ENCODE assay signal across 10 cellular contexts in genomic region chr9:92100237-92100911, GRCh38. TPM values are rescaled to one million over a fixed set of nuclear protein-coding genes. Genes with fewer than 3 reads are reported as not detected.
A peak's percentile ranks its signal among the peaks of the same experiment; 100 is the strongest.
DNase-seq lines count a peak whose midpoint lies in the region; ATAC-seq and TF ChIP-seq lines count a peak whose summit lies in the region.
"Had no signal": no experiment of that assay in that cellular context is flagged by ENCODE, and none has a peak within 500 bp of the region (broad histone marks: within the 10 kb centered on the region; RNA-seq: fewer than 3 reads in every experiment).

No MANE protein-coding gene starts in this region.

- H4K20me1 ChIP-seq in GM23248 (ENCODE audit: insufficient read depth) = no peaks in the 10 kb centered on the region

- H3K27ac Mint-ChIP-seq in osteocyte (ENCODE audit: unreplicated experiment) = peak overlapping the region; percentile 75
- H3K27ac Mint-ChIP-seq: T-cell had no signal

- H3K27me3 ChIP-seq in GM23248 (replicated peaks; ENCODE audit: insufficient read depth) = no peaks in the 10 kb centered on the region
- H3K27me3 ChIP-seq in Panc1 (ENCODE audit: control insufficient read depth, insufficient read depth, low read length) = no peaks in the 10 kb centered on the region

- H3K4me2 ChIP-seq in GM23248 (ENCODE audit: unreplicated experiment) = peak overlapping the region; percentile 68

- peaks cover 20% of the 10 kb centered on the region for H3F3A ChIP-seq in GM23248 (ENCODE audit: insufficient read depth)

- H3K36me3 Mint-ChIP-seq in osteocyte (ENCODE audit: unreplicated experiment) = peaks cover 38% of the 10 kb centered on the region

- H3K27ac ChIP-seq in GM23248 (peak overlapping the region; percentile 47), Panc1 (ENCODE audit: low read length) (peak overlapping the region; percentile 31; the same call in 1 of the 2 replicates), epithelial cell of prostate (peak overlapping the region; percentile 55)

- peaks cover 73% of the 10 kb centered on the region for H3K79me2 ChIP-seq in GM23248 (ENCODE audit: insufficient read depth)

- CTCF ChIA-PET in Panc1 (lab: Charles Lee) = no interaction called here

- POLR2A ChIA-PET in Panc1 (lab: Charles Lee) = interaction anchor here (0.7 kb wide), 1 partner anchor 806 kb away, joined by 3 read pairs; no protein-coding TSS in a partner anchor

- no TSS peak for BruUV-seq in Panc1 (replicated peaks; lab: Mats Ljungman, UMichigan)

- peaks cover 19% of the 10 kb centered on the region for H3K4me1 ChIP-seq in GM23248 (ENCODE audit: insufficient read depth)
- peaks cover 13% of the 10 kb centered on the region; the same call in 1 of the 2 replicates for H3K4me1 ChIP-seq in Panc1 (ENCODE audit: control insufficient read depth, insufficient read depth, low read length)

- H3K9ac ChIP-seq in GM23248 = no peak overlapping the region

- H3K9me3 ChIP-seq in GM23248 (ENCODE audit: low read depth) (no peaks in the 10 kb centered on the region), Panc1 (ENCODE audit: control insufficient read depth, insufficient read depth, low read depth, low read length) (no peaks in the 10 kb centered on the region)

- H3K36me3 ChIP-seq in GM23248 (ENCODE audit: low read depth) = no peaks in the 10 kb centered on the region
- no peaks in the 10 kb centered on the region for H3K36me3 ChIP-seq in Panc1 (ENCODE audit: control insufficient read depth, insufficient read depth, low read length)

- H3K4me1 Mint-ChIP-seq in osteocyte (ENCODE audit: unreplicated experiment) = peaks cover 17% of the 10 kb centered on the region

- DNase-seq in GM23248 = peak; percentile 83
- peak; percentile 62 for DNase-seq in Panc1 (ENCODE audit: low read depth, low spot score)
- DNase-seq in epithelial cell of prostate (ENCODE audit: low read depth, low spot score) = peak; percentile 34
- DNase-seq in osteocyte (ENCODE audit: extremely low spot score, unreplicated experiment) = no peak
- DNase-seq in NCI-H1436 (lab: John Stamatoyannopoulos, UW) = no peak
- DNase-seq: left ventricle myocardium superior, NCI-H187, T-cell had no signal

- in situ Hi-C loops in GM23248 (cut with MboI) (no loop called here), Panc1 (cut with HindIII; ENCODE audit: low pct_unique_long_range_greater_than_20kb, low sequenced_read_pairs) (no loop called here)

- H2AFZ ChIP-seq in GM23248 = no peak overlapping the region

- ATAC-seq in Panc1 = peak; percentile 93
- ATAC-seq in GM18858 (IDR thresholded peaks at IDR 0.05; ENCODE audit: unreplicated experiment) = no peak
- ATAC-seq in GM21447 (IDR thresholded peaks at IDR 0.05; ENCODE audit: unreplicated experiment) = no peak
- ATAC-seq: left ventricle myocardium superior, T-cell had no signal

- 46 to 47% methylated on average over 5 of the region's 5 CpGs for WGBS in GM23248 (ENCODE audit: low coverage in 1 of 2, low lambda C conversion rate in 2 of 2, missing lambda C conversion rate in 2 of 2), 2 experiments

- no peaks in the 10 kb centered on the region for H3K9me3 Mint-ChIP-seq in osteocyte (ENCODE audit: unreplicated experiment)

- H3K4me3 Mint-ChIP-seq in osteocyte (ENCODE audit: unreplicated experiment) = no peak overlapping the region
- H3K4me3 Mint-ChIP-seq: T-cell had no signal

- H3K27me3 Mint-ChIP-seq in osteocyte (ENCODE audit: unreplicated experiment) = no peaks in the 10 kb centered on the region
- H3K27me3 Mint-ChIP-seq: T-cell had no signal

- intact Hi-C loops in Panc1 (cut with micrococcal nuclease; ENCODE audit: unreplicated experiment) = no loop called here

- H3K4me3 ChIP-seq in GM23248 (no peak overlapping the region), Panc1 (ENCODE audit: low read depth in 2 of 2, low read length in 2 of 2) (no peak overlapping the region; a peak in 1 of 4 replicates)

- TF ChIP-seq CTCF in Panc1 (IDR thresholded peaks at IDR 0.05) (no peak), osteocyte (IDR thresholded peaks at IDR 0.05) (no peak)

- H3K9me2 ChIP-seq in GM23248 (ENCODE audit: insufficient read depth) = no peaks in the 10 kb centered on the region

RNA-seq across cellular contexts. Expression of gene SPTLC1, which starts 14.8 kb away (rescaled TPM):
- 102 and 142 TPM in 2 replicates for total RNA-seq in GM23248 (2014; rRNA removed; shearing (Covaris generic))
- 113 and 115 TPM in 2 replicates for polyA plus RNA-seq in GM23248 (2016; fragmentation: Nextera tagmentation; extraction: Ambion mirVana)
- total RNA-seq in Panc1 (2021; ENCODE audit: unreplicated experiment) (58.8 TPM), osteocyte (90.7 and 93.9 TPM in 2 replicates)
- 40.1 TPM for polyA plus RNA-seq in Panc1 (2012; ENCODE audit: insufficient read length)

Comparison
In these comparisons a context has a peak if more than half of its experiments do, and no peak if none do; other contexts are left out.
1. DNase-seq: peak in GM23248 (single experiment), Panc1 (single experiment) and epithelial cell of prostate (single experiment); none in osteocyte (single experiment) and NCI-H1436 (single experiment).
2. Peak in every context shown above with its lines, with median percentiles within 50 percentile points of each other: H3K27ac ChIP-seq.